1 cellular context compared by ENCODE assay signal in the genomic region with DNA sequence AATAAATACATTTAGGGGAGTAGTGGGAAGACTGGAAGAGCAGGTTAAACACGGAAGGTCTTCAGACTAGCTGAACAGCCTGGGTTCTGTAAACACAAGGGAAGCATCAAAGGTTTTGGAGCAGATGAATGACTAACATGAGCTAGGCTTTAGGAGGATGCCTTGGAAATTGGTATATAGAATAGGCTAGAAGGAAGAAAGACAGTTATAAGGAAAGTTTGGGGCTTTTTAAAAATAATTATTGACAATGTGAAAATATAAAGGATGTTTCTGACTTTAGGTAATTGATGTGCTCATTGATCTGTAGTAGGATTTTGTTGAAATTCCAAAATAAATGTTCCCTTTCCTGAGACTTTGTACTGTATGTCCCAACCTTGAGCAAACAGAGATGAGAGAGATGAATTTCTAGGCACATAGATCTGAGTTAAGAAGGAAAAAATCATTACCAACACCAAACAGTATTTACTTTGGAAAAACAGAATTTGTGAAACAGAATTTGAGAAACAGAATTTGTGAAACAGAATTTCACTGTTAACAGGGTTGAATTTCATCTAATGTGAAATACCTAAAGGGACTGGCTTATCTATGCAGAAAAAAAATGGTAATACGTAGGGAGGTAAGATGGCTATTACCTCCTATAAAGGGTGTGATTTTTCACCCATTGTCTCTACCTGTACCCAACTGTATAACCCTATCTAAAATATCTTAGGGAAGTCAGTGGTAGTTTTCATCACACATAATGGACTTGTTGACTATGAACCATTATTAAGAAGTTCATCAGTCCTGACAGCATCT.
TF ChIP-seq lines count a peak whose summit lies in the region.

No MANE protein-coding gene starts in this region.

TF ChIP-seq in HepG2, 621 proteins besides CTCF, POLR2A, EP300 and RAD21 (continued from another document):
- TF ChIP-seq, protein P1, sequence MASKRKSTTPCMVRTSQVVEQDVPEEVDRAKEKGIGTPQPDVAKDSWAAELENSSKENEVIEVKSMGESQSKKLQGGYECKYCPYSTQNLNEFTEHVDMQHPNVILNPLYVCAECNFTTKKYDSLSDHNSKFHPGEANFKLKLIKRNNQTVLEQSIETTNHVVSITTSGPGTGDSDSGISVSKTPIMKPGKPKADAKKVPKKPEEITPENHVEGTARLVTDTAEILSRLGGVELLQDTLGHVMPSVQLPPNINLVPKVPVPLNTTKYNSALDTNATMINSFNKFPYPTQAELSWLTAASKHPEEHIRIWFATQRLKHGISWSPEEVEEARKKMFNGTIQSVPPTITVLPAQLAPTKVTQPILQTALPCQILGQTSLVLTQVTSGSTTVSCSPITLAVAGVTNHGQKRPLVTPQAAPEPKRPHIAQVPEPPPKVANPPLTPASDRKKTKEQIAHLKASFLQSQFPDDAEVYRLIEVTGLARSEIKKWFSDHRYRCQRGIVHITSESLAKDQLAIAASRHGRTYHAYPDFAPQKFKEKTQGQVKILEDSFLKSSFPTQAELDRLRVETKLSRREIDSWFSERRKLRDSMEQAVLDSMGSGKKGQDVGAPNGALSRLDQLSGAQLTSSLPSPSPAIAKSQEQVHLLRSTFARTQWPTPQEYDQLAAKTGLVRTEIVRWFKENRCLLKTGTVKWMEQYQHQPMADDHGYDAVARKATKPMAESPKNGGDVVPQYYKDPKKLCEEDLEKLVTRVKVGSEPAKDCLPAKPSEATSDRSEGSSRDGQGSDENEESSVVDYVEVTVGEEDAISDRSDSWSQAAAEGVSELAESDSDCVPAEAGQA (IDR thresholded peaks at IDR 0.05; ENCODE audit: low read depth): no peak; the same call in 1 of the 2 replicates
- TF ChIP-seq, protein P1 (CRISPR knock-in tag; IDR thresholded peaks at IDR 0.05; ENCODE audit: borderline replicate concordance): no peak; the same call in 1 of the 2 replicates
- TF ChIP-seq SIN3B (IDR thresholded peaks at IDR 0.05; ENCODE audit: low read length) (no peak), ERF (CRISPR knock-in tag; IDR thresholded peaks at IDR 0.05) (peak; percentile 67; the same call in 1 of the 2 replicates), ZNF614 (CRISPR knock-in tag; IDR thresholded peaks at IDR 0.05; ENCODE audit: borderline replicate concordance) (peak; percentile 98), PLRG1 (conservative IDR thresholded peaks at IDR 0.05) (no peak), REST (IDR thresholded peaks at IDR 0.05; ENCODE audit: borderline replicate concordance in 1 of 2, low read depth in 1 of 2, low read length in 2 of 2) (peak in 1 of 2 experiments; percentile 85; a peak in 2 of 4 replicates), ZNF563 (CRISPR knock-in tag; IDR thresholded peaks at IDR 0.05) (no peak), MBD4 (IDR thresholded peaks at IDR 0.05; ENCODE audit: borderline replicate concordance, low read length) (peak; percentile 92; the same call in 1 of the 2 replicates), RFXANK (CRISPR knock-in tag; IDR thresholded peaks at IDR 0.05) (0 out of 2 replicates have a peak, but pooled peaks have one; percentile 53), KAT2B (IDR thresholded peaks at IDR 0.05; ENCODE audit: borderline replicate concordance, low read depth, low read length) (peak; percentile 82), GATA4 (IDR thresholded peaks at IDR 0.05; ENCODE audit: borderline replicate concordance, low read depth) (peak; percentile 89), KDM3A (CRISPR knock-in tag; IDR thresholded peaks at IDR 0.05; ENCODE audit: low read depth) (0 out of 2 replicates have a peak, but pooled peaks have one; percentile 64)
TF ChIP-seq in HepG2: peak in this region for 128.
